Comparison of ENCODE assay signal across 1 cellular context in genomic region chr2:69741281-69742169, GRCh38.
TF ChIP-seq lines count a peak whose summit lies in the region.

TSS of gene ANXA4 (plus strand) at chr2:69742134. CDS start at chr2:69781566, 39,432 bp downstream.

TF ChIP-seq in HCT116, 20 proteins besides CTCF, POLR2A, EP300 and RAD21 (continued from another document):
- TF ChIP-seq ZBTB33 (IDR thresholded peaks at IDR 0.05; ENCODE audit: extremely low read depth, insufficient replicate concordance, low read length), result no peak
- no peak for TF ChIP-seq FOSL1 (IDR thresholded peaks at IDR 0.05; ENCODE audit: low read depth)
